Comparison of ENCODE assay signal across 18 cellular contexts in genomic region chr6:160333841-160334240, GRCh38. TPM values are rescaled to one million over a fixed set of nuclear protein-coding genes. Genes with fewer than 3 reads are reported as not detected.
"Had no signal": no experiment of that assay in that cellular context is flagged by ENCODE, and none has a peak within 500 bp of the region (broad histone marks: within the 10 kb centered on the region; RNA-seq: fewer than 3 reads in every experiment).

No MANE protein-coding gene starts in this region.

- ATAC-seq: esophagus mucosa; left colon; mucosa of descending colon; naive thymus-derived CD8-positive, alpha-beta T cell had no signal

- DNase-seq: colonic mucosa; effector CD4-positive, alpha-beta T cell; endodermal cell; immature natural killer cell; kidney; left colon; mucosa of descending colon; naive thymus-derived CD8-positive, alpha-beta T cell; stimulated activated CD4-positive, alpha-beta T cell treated with anti-CD3 and anti-CD28 coated beads, Interleukin-2, amount 100 ng/mL, for 48 hours; stimulated activated naive CD4-positive, alpha-beta T cell treated with Interleukin-2 at 50 U/mL for 16 hours had no signal

- H3K4me1 ChIP-seq: colonic mucosa, right atrium auricular region had no signal

- H3K27ac ChIP-seq: colonic mucosa, neutrophil, right atrium auricular region had no signal

- H3K4me3 ChIP-seq: colonic mucosa, mucosa of descending colon, right atrium auricular region, smooth muscle cell had no signal

- H3K9me3 ChIP-seq: colonic mucosa, mucosa of descending colon, neutrophil, right atrium auricular region had no signal

- FAIRE-seq: endothelial cell of umbilical vein, kidney, urothelium cell line had no signal

- H3K27me3 ChIP-seq: colonic mucosa, neutrophil, right atrium auricular region had no signal

- H3K36me3 ChIP-seq: colonic mucosa, neutrophil, right atrium auricular region had no signal

RNA-seq across cellular contexts. Expression of gene SLC22A3, which starts 14.3 kb away (rescaled TPM):
- total RNA-seq: dermis microvascular lymphatic vessel endothelial cell; endothelial cell of umbilical vein; lung microvascular endothelial cell; naive thymus-derived CD8-positive, alpha-beta T cell had no signal
